Comparison of ENCODE assay signal across 9 cellular contexts in genomic region chr11:71792621-71793235, GRCh38. TPM values are rescaled to one million over a fixed set of nuclear protein-coding genes. Genes with fewer than 3 reads are reported as not detected.
DNase-seq lines count a peak whose midpoint lies in the region; TF ChIP-seq lines count a peak whose summit lies in the region.
"Not testable (repeated sequence)": the region's sequence is repeated elsewhere in the genome, so short reads cannot be mapped to it uniquely, and the experiment has no call there.
"Had no signal": no experiment of that assay in that cellular context is flagged by ENCODE, and none has a peak within 500 bp of the region (broad histone marks: within the 10 kb centered on the region; RNA-seq: fewer than 3 reads in every experiment).

No MANE protein-coding gene starts in this region.

- H4K20me1 ChIP-seq in BLaER1 treated with 17β-estradiol and CSF1 and Interleukin-3, amounts not matched to agents 10 nM and 100 nM: not testable (repeated sequence)

- H3K9ac ChIP-seq in BLaER1 treated with 17β-estradiol and CSF1 and Interleukin-3, amounts not matched to agents 10 nM and 100 nM: not testable (repeated sequence)

- DNase-seq in H7 (peak; percentile 63), anterior cingulate cortex (lab: John Stamatoyannopoulos, UW) (peak in 30 of 58 donors; percentile 4 to 55 (median 18)), fibroblast of pulmonary artery (ENCODE audit: low read depth) (peak; percentile 46), midbrain (lab: John Stamatoyannopoulos, UW) (peak; percentile 2)
- DNase-seq in NK-92 treated with Interleukin-12 subunit alpha and Interleukin-12 subunit beta, amount 100 ng/mL, for 24 hours (lab: John Stamatoyannopoulos, UW): peak; percentile 6
- peak; percentile 43 for DNase-seq in activated CD4-positive, alpha-beta T cell treated with anti-CD3 and anti-CD28 coated beads for 1 hour
- peak; percentile 43 for DNase-seq in stimulated activated CD8-positive, alpha-beta memory T cell treated with anti-CD3 and anti-CD28 coated beads, Interleukin-4, amount 100 ng/mL, for 24 hours (ENCODE audit: low read depth)

- H3K4me1 ChIP-seq in BLaER1 treated with 17β-estradiol and CSF1 and Interleukin-3, amounts not matched to agents 10 nM and 100 nM: peaks cover 12 to 52% (median 43%) of the 10 kb centered on the region in 10 experiments

- not testable (repeated sequence) for H3K27ac ChIP-seq in BLaER1 treated with 17β-estradiol and CSF1 and Interleukin-3, amounts not matched to agents 10 nM and 100 nM

- H3K36me3 ChIP-seq in BLaER1 treated with 17β-estradiol and CSF1 and Interleukin-3, amounts not matched to agents 10 nM and 100 nM; H7 (replicated peaks; ENCODE audit: control insufficient read depth, insufficient read depth, low read length): not testable (repeated sequence)

- H3K4me2 ChIP-seq in BLaER1 treated with 17β-estradiol and CSF1 and Interleukin-3, amounts not matched to agents 10 nM and 100 nM: peak overlapping the region in 6 of 11 experiments; percentile 60 to 82 (median 76); a peak in 9 of 22 replicates

- H3K9me3 ChIP-seq in BLaER1 treated with 17β-estradiol and CSF1 and Interleukin-3, amounts not matched to agents 10 nM and 100 nM (replicated peaks in 1 of 11): not testable (repeated sequence)

- H3K27me3 ChIP-seq in BLaER1 treated with 17β-estradiol and CSF1 and Interleukin-3, amounts not matched to agents 10 nM and 100 nM; H7 (ENCODE audit: control insufficient read depth, insufficient read depth, low read length): not testable (repeated sequence)

- H3K4me3 ChIP-seq in BLaER1 treated with 17β-estradiol and CSF1 and Interleukin-3, amounts not matched to agents 10 nM and 100 nM; H7 (ENCODE audit: insufficient read depth, low read depth, low read length); fibroblast of pulmonary artery (replicated peaks; ENCODE audit: low read depth, low read length): not testable (repeated sequence)

- peak; percentile 45 for TF ChIP-seq CTCF in fibroblast of pulmonary artery (IDR thresholded peaks at IDR 0.05; ENCODE audit: low read length, missing control alignments)

RNA-seq across cellular contexts. Expression of gene DEFB108B, which starts 40.3 kb away (rescaled TPM):
- not detected in 2 replicates for total RNA-seq in H7 (2014; rRNA removed; shearing (Covaris generic))
- total RNA-seq: renal cortical epithelial cell had no signal

Comparison
In these comparisons a context has a peak if more than half of its experiments do, and no peak if none do; other contexts are left out.
1. DNase-seq: peak in every context shown above with its lines; median percentile 63 in H7; 46 in fibroblast of pulmonary artery; 43 in activated CD4-positive, alpha-beta T cell treated with anti-CD3 and anti-CD28 coated beads for 1 hour; 43 in stimulated activated CD8-positive, alpha-beta memory T cell treated with anti-CD3 and anti-CD28 coated beads, Interleukin-4, amount 100 ng/mL, for 24 hours; 18 in anterior cingulate cortex; 6 in NK-92 treated with Interleukin-12 subunit alpha and Interleukin-12 subunit beta, amount 100 ng/mL, for 24 hours; 2 in midbrain.